ENCODE assay signal across 1 cellular context in the genomic region with DNA sequence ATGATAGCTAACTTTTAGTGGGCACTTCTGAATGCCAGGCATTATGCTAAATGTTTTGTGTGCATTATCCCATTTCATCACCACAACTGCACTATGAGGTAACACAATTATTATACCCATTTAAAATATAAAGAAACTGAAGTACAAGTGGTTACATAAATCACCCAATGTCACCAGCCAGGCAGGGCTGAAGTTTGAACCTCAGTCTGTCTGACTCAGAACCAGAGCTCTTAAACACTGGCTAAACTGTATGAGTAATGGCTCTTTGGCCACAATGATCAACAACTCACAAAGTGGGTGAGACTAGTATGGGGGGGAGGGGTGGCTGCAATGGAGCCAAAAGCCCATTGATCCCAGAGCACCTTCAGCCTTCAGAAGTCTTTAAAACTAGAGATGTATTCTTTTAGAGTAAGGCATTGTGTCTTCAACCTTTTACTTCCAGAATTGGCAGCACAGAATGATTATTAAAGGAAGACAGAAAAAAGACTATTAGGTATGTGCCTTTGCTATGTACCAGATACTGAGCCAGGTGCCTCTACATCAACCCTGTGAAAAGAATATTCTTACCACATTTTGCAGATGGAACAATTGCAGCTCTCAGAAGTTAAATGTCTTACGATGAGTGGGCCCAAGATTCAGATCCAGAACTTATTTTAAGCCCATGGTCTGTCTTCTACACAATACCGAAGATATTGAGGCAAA.
TF ChIP-seq lines count a peak whose summit lies in the region.

No MANE protein-coding gene starts in this region.

TF ChIP-seq in GM12878, 131 proteins besides CTCF, POLR2A, EP300 and RAD21 (continued from another document):
- TF ChIP-seq ZBTB40 (IDR thresholded peaks at IDR 0.05; ENCODE audit: borderline replicate concordance), result no peak
- peak; percentile 25; the same call in 1 of the 2 replicates for TF ChIP-seq PKNOX1 (IDR thresholded peaks at IDR 0.05)
- peak; percentile 21 for TF ChIP-seq PBX3 (IDR thresholded peaks at IDR 0.05; ENCODE audit: insufficient replicate concordance, low read depth, low read length)
- peak; percentile 67 for TF ChIP-seq JUNB (IDR thresholded peaks at IDR 0.05)
- TF ChIP-seq FOXK2 (IDR thresholded peaks at IDR 0.05), result no peak
- no peak for TF ChIP-seq MYB (IDR thresholded peaks at IDR 0.05; ENCODE audit: borderline replicate concordance, low read depth, low read length)
- TF ChIP-seq, protein P1, sequence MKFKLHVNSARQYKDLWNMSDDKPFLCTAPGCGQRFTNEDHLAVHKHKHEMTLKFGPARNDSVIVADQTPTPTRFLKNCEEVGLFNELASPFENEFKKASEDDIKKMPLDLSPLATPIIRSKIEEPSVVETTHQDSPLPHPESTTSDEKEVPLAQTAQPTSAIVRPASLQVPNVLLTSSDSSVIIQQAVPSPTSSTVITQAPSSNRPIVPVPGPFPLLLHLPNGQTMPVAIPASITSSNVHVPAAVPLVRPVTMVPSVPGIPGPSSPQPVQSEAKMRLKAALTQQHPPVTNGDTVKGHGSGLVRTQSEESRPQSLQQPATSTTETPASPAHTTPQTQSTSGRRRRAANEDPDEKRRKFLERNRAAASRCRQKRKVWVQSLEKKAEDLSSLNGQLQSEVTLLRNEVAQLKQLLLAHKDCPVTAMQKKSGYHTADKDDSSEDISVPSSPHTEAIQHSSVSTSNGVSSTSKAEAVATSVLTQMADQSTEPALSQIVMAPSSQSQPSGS (IDR thresholded peaks at IDR 0.05; ENCODE audit: low read length), result peak; percentile 21; the same call in 1 of the 2 replicates
- TF ChIP-seq ATF7 (IDR thresholded peaks at IDR 0.05; ENCODE audit: low read depth), result no peak
